Comparison of ENCODE assay signal across 8 cellular contexts in genomic region chr12:75329918-75330826, GRCh38. TPM values are rescaled to one million over a fixed set of nuclear protein-coding genes. Genes with fewer than 3 reads are reported as not detected.
DNase-seq lines count a peak whose midpoint lies in the region; ATAC-seq, FAIRE-seq and TF ChIP-seq lines count a peak whose summit lies in the region.

Gene CAPS2, minus strand, starts transcription at chr12:75330324. Its CDS starts 3,826 bp downstream, at chr12:75326498.

- no peaks in the 10 kb centered on the region for H3K79me1 ChIP-seq in H1 (ENCODE audit: low read depth, low read length)
- H3K79me1 ChIP-seq in mesenchymal stem cell (replicated peaks; ENCODE audit: low read length, poor library complexity, severe bottlenecking) = no peaks in the 10 kb centered on the region

- H3K9me3 Mint-ChIP-seq in CD4-positive, alpha-beta T cell = no peaks in the 10 kb centered on the region
- H3K9me3 Mint-ChIP-seq in activated CD8-positive, alpha-beta T cell treated with anti-CD3 and anti-CD28 coated beads, Interleukin-2, amount 10 ng/mL, durations not matched to agents 7 days and 5 days (ENCODE audit: insufficient read depth) = no peaks in the 10 kb centered on the region

- H2BK5ac ChIP-seq in H1 (ENCODE audit: low read depth, low read length) = peak within 1 kb of the TSS; percentile 25; the same call in 1 of the 2 replicates
- no peak within 1 kb of the TSS for H2BK5ac ChIP-seq in mesenchymal stem cell (ENCODE audit: low read depth, low read length, poor library complexity, severe bottlenecking)

- no peak within 1 kb of the TSS for H3K4ac ChIP-seq in H1 (replicated peaks; ENCODE audit: insufficient read length, low read depth, low read length)
- H3K4ac ChIP-seq in mesenchymal stem cell (ENCODE audit: low read depth in 1 of 2, low read length in 2 of 2) = peak within 1 kb of the TSS in 1 of 2 experiments; percentile 20

- H4K5ac ChIP-seq in H1 (ENCODE audit: insufficient read length, low read depth, low read length) = peak within 1 kb of the TSS; percentile 71

- H3K9ac ChIP-seq in H1 (replicated peaks in 1 of 4; ENCODE audit: extremely low read depth in 1 of 4, low read depth in 3 of 4, low read length in 3 of 4) (peak within 1 kb of the TSS in 3 of 4 experiments; percentile 49 to 64 (median 54); a peak in 6 of 7 replicates), mesenchymal stem cell (ENCODE audit: low read length) (peak within 1 kb of the TSS; percentile 87)

- H3K4me1 Mint-ChIP-seq in CD4-positive, alpha-beta T cell (ENCODE audit: low read depth) = peaks cover 25% of the 10 kb centered on the region
- peaks cover 24% of the 10 kb centered on the region for H3K4me1 Mint-ChIP-seq in activated CD8-positive, alpha-beta T cell treated with anti-CD3 and anti-CD28 coated beads, Interleukin-2, amount 10 ng/mL, durations not matched to agents 7 days and 5 days (ENCODE audit: low read depth)

- H3K27me3 ChIP-seq in CD4-positive, alpha-beta T cell (ENCODE audit: control insufficient read depth, insufficient read depth, low read length) = peaks cover 26% of the 10 kb centered on the region
- H3K27me3 ChIP-seq in H1 (replicated peaks in 1 of 4; ENCODE audit: control insufficient read depth in 3 of 4, extremely low read depth in 1 of 4, insufficient read depth in 3 of 4, low read length in 3 of 4) (no peaks in the 10 kb centered on the region), mesenchymal stem cell (ENCODE audit: control insufficient read depth in 1 of 2, insufficient read depth in 1 of 2, low read length in 2 of 2) (no peaks in the 10 kb centered on the region)

- peak in 1 of 2 experiments; percentile 46; a peak in 1 of 3 replicates for TF ChIP-seq POLR2A in H1 (IDR thresholded peaks at IDR 0.05; ENCODE audit: control extremely low read depth in 1 of 2, low read depth in 2 of 2, low read length in 2 of 2)

- H2BK20ac ChIP-seq in H1 (ENCODE audit: low read length) = no peak within 1 kb of the TSS

- peak within 1 kb of the TSS; percentile 90 for H3K4me3 Mint-ChIP-seq in CD4-positive, alpha-beta T cell
- peak within 1 kb of the TSS; percentile 84 for H3K4me3 Mint-ChIP-seq in activated CD8-positive, alpha-beta T cell treated with anti-CD3 and anti-CD28 coated beads, Interleukin-2, amount 10 ng/mL, durations not matched to agents 7 days and 5 days

- CTCF ChIA-PET in CD4-positive, alpha-beta T cell (lab: Charles Lee) = no interaction called here
- CTCF ChIA-PET in activated CD8-positive, alpha-beta T cell treated with anti-CD3 and anti-CD28 coated beads, Interleukin-2, amount 10 ng/mL, durations not matched to agents 7 days and 5 days (lab: Charles Lee) = interaction anchor here (1.3 to 5.2 kb wide), 3 partner anchors 108 to 155 kb away, joined by 3 to 58 read pairs (median 7); no protein-coding TSS in a partner anchor
- CTCF ChIA-PET in H1 (lab: Charles Lee; ENCODE audit: partially characterized antibody) = interaction anchor here (0.7 to 1.3 kb wide), 5 partner anchors 29 to 634 kb away, joined by 3 to 4 read pairs (median 3); partner anchors contain the start of gene GLIPR1L2

- H4K8ac ChIP-seq in H1 (ENCODE audit: extremely low read depth, insufficient read depth, low read length) (peak within 1 kb of the TSS; percentile 69; the same call in 1 of the 2 replicates), mesenchymal stem cell (ENCODE audit: low read length) (peak within 1 kb of the TSS; percentile 61)

- FAIRE-seq in H1 (lab: Jason Lieb, UNC) = no peak

- peak; percentile 14 to 23; a peak in 1 of 4 replicates for TF ChIP-seq RAD21 in H1 (IDR thresholded peaks at IDR 0.05 in 1 of 2, conservative IDR thresholded peaks at IDR 0.05 in 1 of 2; ENCODE audit: low read depth in 2 of 2, low read length in 2 of 2)

- POLR2A ChIA-PET in CD4-positive, alpha-beta T cell (lab: Charles Lee) = interaction anchor here (0.9 to 1.6 kb wide), 3 partner anchors 9 to 181 kb away, joined by 3 to 5 read pairs (median 3); partner anchors contain the start of genes GLIPR1 and KRR1
- POLR2A ChIA-PET in activated CD8-positive, alpha-beta T cell treated with anti-CD3 and anti-CD28 coated beads, Interleukin-2, amount 10 ng/mL, durations not matched to agents 7 days and 5 days (lab: Charles Lee) = no interaction called here
- POLR2A ChIA-PET in H1 (lab: Charles Lee; ENCODE audit: partially characterized antibody) = interaction anchor here (1.4 kb wide), 1 partner anchor 181 kb away, joined by 3 read pairs; the partner anchor contains the start of gene KRR1

- H2AK5ac ChIP-seq in H1 (ENCODE audit: low read depth, low read length) (no peak within 1 kb of the TSS), mesenchymal stem cell (ENCODE audit: low read length, severe bottlenecking) (no peak within 1 kb of the TSS)

- H3K36me3 ChIP-seq in H1 (ENCODE audit: control insufficient read depth in 2 of 4, insufficient read depth in 4 of 4, low read length in 3 of 4) (no peaks in the 10 kb centered on the region), mesenchymal stem cell (ENCODE audit: control insufficient read depth in 1 of 2, insufficient read depth in 2 of 2, low read depth in 1 of 2, low read length in 2 of 2) (no peaks in the 10 kb centered on the region)

- H3K56ac ChIP-seq in H1 (replicated peaks; ENCODE audit: insufficient read length, low read depth, low read length) = no peak within 1 kb of the TSS

- 0 out of 2 replicates have a peak within 1 kb of the TSS, but pooled peaks have one; percentile 62 for H2AFZ ChIP-seq in H1 (ENCODE audit: low read length)
- H2AFZ ChIP-seq in mesenchymal stem cell (ENCODE audit: low read depth, low read length) = peak within 1 kb of the TSS; percentile 30

- no peaks in the 10 kb centered on the region for H3K79me2 ChIP-seq in H1 (ENCODE audit: control insufficient read depth in 1 of 2, insufficient read depth in 2 of 2, low read length in 2 of 2)

- no peaks in the 10 kb centered on the region for H3K9me3 ChIP-seq in CD4-positive, alpha-beta T cell (ENCODE audit: control insufficient read depth, low read length)
- H3K9me3 ChIP-seq in H1 (ENCODE audit: insufficient read depth in 2 of 2, low read depth in 1 of 2, low read length in 1 of 2) (no peaks in the 10 kb centered on the region), mesenchymal stem cell (ENCODE audit: control insufficient read depth, low read length) (no peaks in the 10 kb centered on the region)

- no peak within 1 kb of the TSS for H4K91ac ChIP-seq in H1 (replicated peaks; ENCODE audit: insufficient read length, low read length)
- H4K91ac ChIP-seq in mesenchymal stem cell (ENCODE audit: low read length) = peak within 1 kb of the TSS; percentile 14

- H2BK120ac ChIP-seq in H1 (replicated peaks; ENCODE audit: low read depth, low read length) (no peak within 1 kb of the TSS), mesenchymal stem cell (ENCODE audit: low read depth, low read length) (no peak within 1 kb of the TSS)

- H3K27ac ChIP-seq in CD4-positive, alpha-beta T cell (ENCODE audit: low read depth, low read length) = no peak within 1 kb of the TSS
- H3K27ac ChIP-seq in H1 (ENCODE audit: low read depth, low read length) = no peak within 1 kb of the TSS
- H3K27ac ChIP-seq in mesenchymal stem cell (ENCODE audit: low read length, poor library complexity, severe bottlenecking) = peak within 1 kb of the TSS; percentile 30

- H3K27me3 Mint-ChIP-seq in CD4-positive, alpha-beta T cell = peaks cover 59% of the 10 kb centered on the region
- peaks cover 42% of the 10 kb centered on the region for H3K27me3 Mint-ChIP-seq in activated CD8-positive, alpha-beta T cell treated with anti-CD3 and anti-CD28 coated beads, Interleukin-2, amount 10 ng/mL, durations not matched to agents 7 days and 5 days (ENCODE audit: low read depth)

- H2BK12ac ChIP-seq in H1 (ENCODE audit: low read depth, low read length) (no peak within 1 kb of the TSS), mesenchymal stem cell (ENCODE audit: low read length in 2 of 2) (peak within 1 kb of the TSS in 1 of 2 experiments; percentile 2)

- no peak for TF ChIP-seq CTCF in CD4-positive, alpha-beta T cell (IDR thresholded peaks at IDR 0.05)
- no peak for TF ChIP-seq CTCF in H1 (IDR thresholded peaks at IDR 0.05; ENCODE audit: control extremely low read depth in 1 of 3, insufficient read depth in 1 of 3, low read depth in 1 of 3, low read length in 3 of 3)

- no peak within 1 kb of the TSS; the same call in 1 of the 2 replicates for H3K18ac ChIP-seq in H1 (ENCODE audit: extremely low read depth, low read length)
- peak within 1 kb of the TSS in 1 of 2 experiments; percentile 75 for H3K18ac ChIP-seq in mesenchymal stem cell (ENCODE audit: low read depth in 1 of 2, low read length in 2 of 2)

- no peak within 1 kb of the TSS for H3K14ac ChIP-seq in H1 (ENCODE audit: insufficient read length)
- no peak within 1 kb of the TSS for H3K14ac ChIP-seq in mesenchymal stem cell (ENCODE audit: low read length in 2 of 2)

- H3K4me2 ChIP-seq in H1 (ENCODE audit: insufficient read depth in 1 of 2, low read depth in 2 of 2, low read length in 2 of 2) (peak within 1 kb of the TSS; percentile 79 to 92), mesenchymal stem cell (ENCODE audit: low read length, poor library complexity, severe bottlenecking) (peak within 1 kb of the TSS; percentile 82)

- peaks cover 3% of the 10 kb centered on the region for H3K23me2 ChIP-seq in H1 (ENCODE audit: low read depth, low read length)

- peak in 1 of 2 experiments; percentile 85; a peak in 1 of 3 replicates for TF ChIP-seq EP300 in H1 (IDR thresholded peaks at IDR 0.05; ENCODE audit: borderline replicate concordance in 1 of 2, low read depth in 2 of 2, low read length in 2 of 2)

- H3K36me3 Mint-ChIP-seq in CD4-positive, alpha-beta T cell (ENCODE audit: low read depth) = no peaks in the 10 kb centered on the region
- no peaks in the 10 kb centered on the region for H3K36me3 Mint-ChIP-seq in activated CD8-positive, alpha-beta T cell treated with anti-CD3 and anti-CD28 coated beads, Interleukin-2, amount 10 ng/mL, durations not matched to agents 7 days and 5 days (ENCODE audit: low read depth)

- H3K23ac ChIP-seq in H1 (ENCODE audit: insufficient read length) (no peak within 1 kb of the TSS), mesenchymal stem cell (ENCODE audit: low read length in 2 of 2) (no peak within 1 kb of the TSS)

- H2BK15ac ChIP-seq in H1 (ENCODE audit: low read length) (no peak within 1 kb of the TSS), mesenchymal stem cell (ENCODE audit: low read depth, poor library complexity, severe bottlenecking) (peak within 1 kb of the TSS; percentile 55)

- intact Hi-C loops in CD4-positive, alpha-beta T cell (cut with DNase I, micrococcal nuclease) = loop anchor here (5.0 kb wide), 3 partner anchors 152 to 707 kb away; partner anchors contain the start of gene GLIPR1 (in 1 of the 2)

- ATAC-seq in CD4-positive, alpha-beta T cell (ENCODE audit: poor library complexity) = peak; percentile 90
- ATAC-seq in GM19395 (IDR thresholded peaks at IDR 0.05; ENCODE audit: unreplicated experiment) (peak; percentile 81), HG03520 (IDR thresholded peaks at IDR 0.05; ENCODE audit: unreplicated experiment) (peak; percentile 87)
- ATAC-seq in activated CD8-positive, alpha-beta T cell treated with anti-CD3 and anti-CD28 coated beads, Interleukin-2, amount 10 ng/mL, durations not matched to agents 7 days and 5 days = peak; percentile 77

- H3K4me3 ChIP-seq in H1 (ENCODE audit: extremely low read depth in 1 of 4, insufficient read depth in 2 of 4, low read depth in 3 of 4, low read length in 4 of 4) (peak within 1 kb of the TSS; percentile 48 to 71 (median 63)), mesenchymal stem cell (ENCODE audit: insufficient read depth in 1 of 2, low read depth in 1 of 2, low read length in 2 of 2) (peak within 1 kb of the TSS; percentile 79 to 88)

- peak; percentile 21 to 59 (median 44) for DNase-seq in CD4-positive, alpha-beta T cell
- peak; percentile 88 for DNase-seq in NCI-H69 (lab: John Stamatoyannopoulos, UW)
- peak; percentile 74 for DNase-seq in activated CD8-positive, alpha-beta T cell treated with anti-CD3 and anti-CD28 coated beads, Interleukin-2, amount 10 ng/mL, durations not matched to agents 7 days and 5 days
- DNase-seq in H1 (ENCODE audit: low read depth in 1 of 2, low spot score in 2 of 2) = peak; percentile 36 to 89
- DNase-seq in mesenchymal stem cell = peak; percentile 94
- DNase-seq in stimulated activated CD8-positive, alpha-beta memory T cell treated with anti-CD3 and anti-CD28 coated beads, Interleukin-15, amount 100 ng/mL, for 1 hour (ENCODE audit: low read depth) = peak; percentile 32

- WGBS in H1 (ENCODE audit: extremely low coverage in 1 of 2, insufficient coverage in 1 of 2, insufficient read length in 1 of 2, insufficient replicate concordance in 2 of 2, low coverage in 1 of 2, low lambda C conversion rate in 2 of 2, missing lambda C conversion rate in 1 of 2), 2 experiments = 5% methylated on average over 40 of the region's 40 CpGs; no CpG with 5 or more reads in 1 of the 2 experiments
- 4% methylated on average over 31 of the region's 40 CpGs for WGBS in mesenchymal stem cell

- no peaks in the 10 kb centered on the region for H4K20me1 ChIP-seq in H1 (replicated peaks in 1 of 2; ENCODE audit: control insufficient read depth in 1 of 2, insufficient read depth in 2 of 2, low read length in 2 of 2)

- no peak within 1 kb of the TSS for H3K27ac Mint-ChIP-seq in CD4-positive, alpha-beta T cell
- no peak within 1 kb of the TSS for H3K27ac Mint-ChIP-seq in activated CD8-positive, alpha-beta T cell treated with anti-CD3 and anti-CD28 coated beads, Interleukin-2, amount 10 ng/mL, durations not matched to agents 7 days and 5 days

- H3K4me1 ChIP-seq in H1 (replicated peaks in 1 of 4; ENCODE audit: control insufficient read depth in 3 of 4, insufficient read depth in 4 of 4, low read length in 3 of 4) (peaks cover 2 to 5% (median 3%) of the 10 kb centered on the region in 4 experiments; a peak in 4 of 7 replicates), mesenchymal stem cell (ENCODE audit: control insufficient read depth, insufficient read depth, low read depth, low read length) (peaks cover 3% of the 10 kb centered on the region)

RNA-seq across cellular contexts. Expression of gene CAPS2, which starts in this region (rescaled TPM):
- total RNA-seq in CD4-positive, alpha-beta T cell = 1 to 10 TPM; 1.3 to 1.9 TPM
- total RNA-seq in activated CD8-positive, alpha-beta T cell treated with anti-CD3 and anti-CD28 coated beads, Interleukin-2, amount 10 ng/mL, durations not matched to agents 7 days and 5 days = 1 to 10 TPM; 3.1 to 4.1 TPM
- total RNA-seq in H1 (2021; fragmentation: NEBNext Ultra II Directional; extraction: Animal tissue kit (Norgen Biotek cat#: 25700)) = 3.8 and 5.0 TPM in 2 replicates
- polyA plus RNA-seq in H1 (2011; rRNA removed) = 1.5 and 2.3 TPM in 2 replicates
- 2.2 TPM for polyA plus RNA-seq in H1 (2011; cell fraction: cytosol; rRNA removed)
- 2.6 TPM for polyA plus RNA-seq in H1 (2011; cell fraction: nucleus; rRNA removed)
- polyA plus RNA-seq in H1 (2012, experiment 1 of 2) = 2.2 to 4.8 TPM (median 2.9 TPM) in 4 replicates
- 0.24 TPM for polyA plus RNA-seq in H1 (2012, experiment 2 of 2)
- 3.2 TPM for polyA plus RNA-seq in H1 (2013, experiment 1 of 2)
- polyA plus RNA-seq in H1 (2013, experiment 2 of 2) = 3.6 TPM
- polyA minus RNA-seq in H1 (2011; rRNA and poly(A)+ RNA removed) = 9.5 and 10.8 TPM in 2 replicates
- 5.8 TPM for polyA minus RNA-seq in H1 (2011; cell fraction: cytosol; rRNA and poly(A)+ RNA removed)
- polyA minus RNA-seq in H1 (2011; cell fraction: nucleus; rRNA and poly(A)+ RNA removed) = 27.4 TPM
- 1.4 TPM for polyA plus RNA-seq in mesenchymal stem cell (2013, experiment 1 of 2)
- polyA plus RNA-seq in mesenchymal stem cell (2013, experiment 2 of 2) = 1.4 TPM

Comparison
In these comparisons a context has a peak if more than half of its experiments do, and no peak if none do; other contexts are left out.
1. DNase-seq: peak in every context shown above with its lines; median percentile 94 in mesenchymal stem cell; 88 in NCI-H69; 74 in activated CD8-positive, alpha-beta T cell treated with anti-CD3 and anti-CD28 coated beads, Interleukin-2, amount 10 ng/mL, durations not matched to agents 7 days and 5 days; 62 in H1; 44 in CD4-positive, alpha-beta T cell; 32 in stimulated activated CD8-positive, alpha-beta memory T cell treated with anti-CD3 and anti-CD28 coated beads, Interleukin-15, amount 100 ng/mL, for 1 hour.